In genomic region chr1:201876148-201876547, GRCh38 we compare ENCODE assay signal across 12 cellular contexts. TPM values are rescaled to one million over a fixed set of nuclear protein-coding genes. Genes with fewer than 3 reads are reported as not detected.
DNase-seq lines count a peak whose midpoint lies in the region; ATAC-seq and TF ChIP-seq lines count a peak whose summit lies in the region.
"Had no signal": no experiment of that assay in that cellular context is flagged by ENCODE, and none has a peak within 500 bp of the region (broad histone marks: within the 10 kb centered on the region; RNA-seq: fewer than 3 reads in every experiment).

No MANE protein-coding gene starts in this region.

- CTCF ChIA-PET in SK-N-SH (lab: Yijun Ruan, JAX) = interaction anchor here (1.1 to 16.1 kb wide), 5 partner anchors 16 to 97 kb away, joined by 3 to 222 read pairs (median 8); partner anchors contain the start of gene SHISA4

- TF ChIP-seq POLR2A in transverse colon (IDR thresholded peaks at IDR 0.05) = no peak

- DNase-seq in heart right ventricle (no peak), right atrium auricular region (ENCODE audit: low spot score) (no peak), SK-N-SH (no peak), fibroblast of the aortic adventitia (ENCODE audit: low read depth) (no peak), transverse colon (no peak), NK-92 (lab: John Stamatoyannopoulos, UW; ENCODE audit: unreplicated experiment) (no peak)
- DNase-seq: activated B cell treated with CpG ODN at 0.5 μM for 24 hours; body of pancreas; CD4-positive, CD25-positive, alpha-beta regulatory T cell; NCI-H1930 had no signal

- no peak for ATAC-seq in heart right ventricle
- ATAC-seq in GM21381 (IDR thresholded peaks at IDR 0.05; ENCODE audit: unreplicated experiment) = no peak
- no peak for ATAC-seq in HG02798 (IDR thresholded peaks at IDR 0.05; ENCODE audit: poor library complexity, unreplicated experiment)
- ATAC-seq: body of pancreas had no signal

- H3K4me3 ChIP-seq in heart right ventricle (no peak overlapping the region), right atrium auricular region (no peak overlapping the region), SK-N-SH (ENCODE audit: low read depth in 2 of 2, low read length in 1 of 2) (no peak overlapping the region), fibroblast of the aortic adventitia (ENCODE audit: low read depth, low read length) (no peak overlapping the region), transverse colon (no peak overlapping the region)
- H3K4me3 ChIP-seq: body of pancreas had no signal

- in situ Hi-C loops in transverse colon (cut with MboI; ENCODE audit: low pct_ligation_motif_present in 1 of 4, low pct_unique_long_range_greater_than_20kb in 1 of 4, low sequenced_read_pairs in 3 of 4) = loop anchor here in 2 of 4 donors (25.0 kb wide), 1 partner anchor 261 kb away; the partner anchor contains the start of gene ARL8A (in 2 of the 2)

- no peak overlapping the region for H3K4me2 ChIP-seq in SK-N-SH

- no peak for TF ChIP-seq EP300 in SK-N-SH (IDR thresholded peaks at IDR 0.05; ENCODE audit: borderline replicate concordance in 1 of 2, low read depth in 1 of 2, low read length in 1 of 2)
- TF ChIP-seq EP300 in transverse colon (IDR thresholded peaks at IDR 0.05; ENCODE audit: low read depth) = no peak

- peaks cover 38% of the 10 kb centered on the region for H3F3A ChIP-seq in SK-N-SH (replicated peaks; ENCODE audit: insufficient read depth)

- peaks cover 0 to 65% (median 31%) of the 10 kb centered on the region in 9 donors for H3K36me3 ChIP-seq in heart right ventricle
- H3K36me3 ChIP-seq in right atrium auricular region = peaks cover 42% of the 10 kb centered on the region
- H3K36me3 ChIP-seq in SK-N-SH (replicated peaks in 1 of 2; ENCODE audit: control insufficient read depth in 1 of 2, insufficient read depth in 2 of 2, low read length in 1 of 2) = peaks cover 31 to 43% of the 10 kb centered on the region in 2 experiments
- peaks cover 0 to 26% (median 11%) of the 10 kb centered on the region in 4 donors for H3K36me3 ChIP-seq in transverse colon

- H3K27ac ChIP-seq in heart right ventricle (peak overlapping the region in 1 of 10 donors; percentile 15), right atrium auricular region (no peak overlapping the region), SK-N-SH (ENCODE audit: low read depth in 2 of 2, low read length in 1 of 2) (no peak overlapping the region), transverse colon (no peak overlapping the region)
- H3K27ac ChIP-seq: body of pancreas had no signal

- H3K9me2 ChIP-seq in SK-N-SH = no peaks in the 10 kb centered on the region

- no peaks in the 10 kb centered on the region for H4K20me1 ChIP-seq in SK-N-SH (ENCODE audit: insufficient read depth)

- H3K9me3 ChIP-seq in heart right ventricle (no peaks in the 10 kb centered on the region), right atrium auricular region (no peaks in the 10 kb centered on the region), SK-N-SH (no peaks in the 10 kb centered on the region), transverse colon (no peaks in the 10 kb centered on the region)
- H3K9me3 ChIP-seq: body of pancreas had no signal

- H3K4me1 ChIP-seq in heart right ventricle (peaks cover 0 to 15% (median 6%) of the 10 kb centered on the region in 9 donors), right atrium auricular region (peaks cover 0 to 8% of the 10 kb centered on the region in 2 donors), SK-N-SH (ENCODE audit: control insufficient read depth in 1 of 2, insufficient read depth in 2 of 2, low read depth in 1 of 2, low read length in 1 of 2) (peaks cover 0 to 3% of the 10 kb centered on the region in 2 experiments; a peak in 1 of 4 replicates), transverse colon (peaks cover 0 to 9% (median 0%) of the 10 kb centered on the region in 4 donors)

- POLR2A ChIA-PET in SK-N-SH (lab: Yijun Ruan, JAX) = no interaction called here

- intact Hi-C loops in heart right ventricle (cut with DNase I) (loop anchor here in 8 of 10 donors (5.0 to 10.0 kb wide), 5 partner anchors 44 to 341 kb away; partner anchors contain the start of genes IPO9 (in 2 of the 8), NAV1 (in 1 of the 8) and TIMM17A (in 1 of the 8)), transverse colon (cut with DNase I; ENCODE audit: low total_unique reads) (loop anchor here (2.0 kb wide), 1 partner anchor 97 kb away; no protein-coding TSS in a partner anchor)

- TF ChIP-seq CTCF in heart right ventricle (IDR thresholded peaks at IDR 0.05) (peak in 7 of 9 donors; percentile 22 to 45 (median 32)), right atrium auricular region (IDR thresholded peaks at IDR 0.05) (peak in 1 of 2 donors; percentile 46), SK-N-SH (IDR thresholded peaks at IDR 0.05) (peak; percentile 60), fibroblast of the aortic adventitia (IDR thresholded peaks at IDR 0.05; ENCODE audit: insufficient read depth, low read length) (peak; percentile 35), transverse colon (IDR thresholded peaks at IDR 0.05) (peak; percentile 22 to 37 (median 29))

- no peak for TF ChIP-seq RAD21 in SK-N-SH (IDR thresholded peaks at IDR 0.05; ENCODE audit: low read length)

- no peak overlapping the region for H2AFZ ChIP-seq in SK-N-SH (ENCODE audit: low read depth)

- H3K27me3 ChIP-seq in heart right ventricle (no peaks in the 10 kb centered on the region), right atrium auricular region (no peaks in the 10 kb centered on the region), SK-N-SH (ENCODE audit: insufficient read depth) (no peaks in the 10 kb centered on the region), transverse colon (no peaks in the 10 kb centered on the region)
- H3K27me3 ChIP-seq: body of pancreas had no signal

- WGBS in heart right ventricle, 2 donors = 69 to 74% methylated on average over 7 of the region's 7 CpGs
- 79% methylated on average over 7 of the region's 7 CpGs for WGBS in SK-N-SH (ENCODE audit: low lambda C conversion rate)
- 56% methylated on average over 7 of the region's 7 CpGs; no CpG with 5 or more reads in 1 of the 2 donors for WGBS in transverse colon (ENCODE audit: low coverage in 1 of 2), 2 donors

- H3K79me2 ChIP-seq in SK-N-SH (ENCODE audit: insufficient read depth) = no peaks in the 10 kb centered on the region

- no peak overlapping the region for H3K9ac ChIP-seq in SK-N-SH

TF ChIP-seq in SK-N-SH, 30 proteins besides CTCF, POLR2A, EP300 and RAD21:
- TF ChIP-seq YY1 (IDR thresholded peaks at IDR 0.05; ENCODE audit: low read depth) = no peak
- TF ChIP-seq SMC3 (IDR thresholded peaks at IDR 0.05; ENCODE audit: low read depth, low read length) = peak; percentile 38
- no peak for TF ChIP-seq IRF3 (IDR thresholded peaks at IDR 0.05; ENCODE audit: low read depth, low read length)
- TF ChIP-seq TAF1 (IDR thresholded peaks at IDR 0.05; ENCODE audit: borderline replicate concordance, low read depth, low read length) = no peak
- no peak for TF ChIP-seq TEAD4 (IDR thresholded peaks at IDR 0.05; ENCODE audit: borderline replicate concordance, insufficient read depth)
- no peak for TF ChIP-seq RCOR1 (IDR thresholded peaks at IDR 0.05; ENCODE audit: low read length)
- no peak for TF ChIP-seq USF2 (IDR thresholded peaks at IDR 0.05; ENCODE audit: borderline replicate concordance, low read depth, low read length)
- no peak for TF ChIP-seq RXRA (IDR thresholded peaks at IDR 0.05; ENCODE audit: borderline replicate concordance, low read depth)

RNA-seq across cellular contexts. Expression of gene SHISA4, which starts 12.6 kb away (rescaled TPM):
- total RNA-seq in heart right ventricle (100 to 1,000 TPM; 104 to 214 (median 130) TPM), right atrium auricular region (100 to 1,000 TPM in 1 of 2 donors, 10 to 100 TPM in 1; 74.2 to 176 TPM), fibroblast of the aortic adventitia (ENCODE audit: low replicate concordance) (19.4 and 20.9 TPM in 2 replicates), transverse colon (1 to 10 TPM; 2.2 to 6.7 (median 4.6) TPM)
- polyA plus RNA-seq in heart right ventricle (10 to 100 TPM; 72.6 to 75.8 TPM), SK-N-SH (2012; rRNA removed) (42.1 and 50.5 TPM in 2 replicates)
- 23.2 and 33.5 TPM in 2 replicates for polyA plus RNA-seq in SK-N-SH (2012; cell fraction: cytosol; rRNA removed)
- 35.0 and 43.6 TPM in 2 replicates for polyA plus RNA-seq in SK-N-SH (2012; cell fraction: nucleus; rRNA removed)

RNA-seq across cellular contexts. Expression of gene IPO9, which starts 47.2 kb away (rescaled TPM):
- total RNA-seq in heart right ventricle (10 to 100 TPM; 21.9 to 31.4 (median 27.2) TPM), right atrium auricular region (10 to 100 TPM; 10.7 to 15.6 TPM), fibroblast of the aortic adventitia (ENCODE audit: low replicate concordance) (14.8 and 29.2 TPM in 2 replicates), transverse colon (10 to 100 TPM in 1 of 4 donors, 1 to 10 TPM in 3; 2.0 to 13.0 (median 7.9) TPM)
- polyA plus RNA-seq in heart right ventricle (10 to 100 TPM; 12.0 to 12.9 TPM), SK-N-SH (2012; rRNA removed) (24.5 and 30.7 TPM in 2 replicates)
- polyA plus RNA-seq in SK-N-SH (2012; cell fraction: cytosol; rRNA removed) = 17.3 and 21.7 TPM in 2 replicates
- polyA plus RNA-seq in SK-N-SH (2012; cell fraction: nucleus; rRNA removed) = 49.1 and 58.6 TPM in 2 replicates
